ENCODE assay signal across 29 cellular contexts in the genomic region with DNA sequence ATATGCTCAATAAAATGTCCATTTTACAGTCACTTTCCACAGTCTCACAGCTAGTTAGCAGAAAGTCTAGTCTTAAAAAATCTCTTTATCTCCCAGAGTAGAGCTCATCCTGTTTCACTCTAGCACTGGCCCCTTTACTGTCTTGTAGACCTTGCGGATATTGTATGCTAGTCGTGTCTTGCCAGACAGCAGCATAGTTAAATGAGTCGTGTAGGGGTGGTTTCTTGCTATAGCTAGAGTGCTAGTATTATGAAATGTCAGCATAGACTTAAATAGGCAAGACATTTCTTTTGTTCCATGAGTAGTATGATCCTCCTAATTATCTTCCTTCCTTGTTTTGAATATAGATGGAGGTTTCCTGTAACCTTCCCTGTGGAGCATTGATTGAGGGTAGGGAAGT.
"Had no signal": no experiment of that assay in that cellular context is flagged by ENCODE, and none has a peak within 500 bp of the region (broad histone marks: within the 10 kb centered on the region; RNA-seq: fewer than 3 reads in every experiment).

No MANE protein-coding gene starts in this region.

- H3K36me3 ChIP-seq: brain microvascular endothelial cell, gastrocnemius medialis, WERI-Rb-1 had no signal

- H3K4me3 ChIP-seq: gastrocnemius medialis, heart left ventricle had no signal

- H3K27me3 ChIP-seq: brain microvascular endothelial cell, foreskin keratinocyte, gastrocnemius medialis, heart left ventricle had no signal

- H3K9me3 Mint-ChIP-seq: activated T-helper 17 cell treated with anti-CD3 and anti-CD28 coated beads, Interleukin-2, amount 50 U/mL, for 72 hours; effector memory CD8-positive, alpha-beta T cell had no signal

- H3K27ac Mint-ChIP-seq: activated B cell treated with CpG ODN at 0.5 μM for 24 hours; activated CD8-positive, alpha-beta T cell treated with anti-CD3 and anti-CD28 coated beads for 36 hours; activated naive CD8-positive, alpha-beta T cell; activated T-helper 17 cell treated with anti-CD3 and anti-CD28 coated beads, Interleukin-2, amount 50 U/mL, for 72 hours; effector memory CD8-positive, alpha-beta T cell had no signal

- H3K36me3 Mint-ChIP-seq: activated naive CD8-positive, alpha-beta T cell had no signal

- H3K9me3 ChIP-seq: gastrocnemius medialis had no signal

- H3K4me1 Mint-ChIP-seq: activated B cell treated with CpG ODN at 0.5 μM for 24 hours; activated T-helper 17 cell treated with anti-CD3 and anti-CD28 coated beads, Interleukin-2, amount 50 U/mL, for 72 hours had no signal

- H3K27ac ChIP-seq: brain microvascular endothelial cell, foreskin keratinocyte, gastrocnemius medialis, heart left ventricle, WERI-Rb-1 had no signal

- H3K4me1 ChIP-seq: foreskin keratinocyte, gastrocnemius medialis had no signal

- DNase-seq: activated B cell treated with CpG ODN at 0.5 μM for 24 hours; activated CD4-positive, alpha-beta T cell treated with anti-CD3 and anti-CD28 coated beads for 48 hours; activated CD4-positive, alpha-beta T cell treated with anti-CD3 and anti-CD28 coated beads, Interleukin-2, amount 50 U/mL, for 1 hour; activated CD4-positive, alpha-beta T cell treated with anti-CD3 and anti-CD28 coated beads, Interleukin-2, amount 50 U/mL, for 48 hours; activated CD8-positive, alpha-beta memory T cell treated with anti-CD3 and anti-CD28 coated beads for 24 hours; activated CD8-positive, alpha-beta T cell treated with anti-CD3 and anti-CD28 coated beads for 36 hours; activated effector memory CD4-positive, alpha-beta T cell treated with Interleukin-2 at 50 U/mL for 16 hours; activated gamma-delta T cell treated with Interleukin-2 at 50 U/mL for 16 hours; activated naive CD4-positive, alpha-beta T cell treated with anti-CD3 and anti-CD28 coated beads, Interleukin-2, amount 50 U/mL, for 16 hours; activated naive CD4-positive, alpha-beta T cell treated with Interleukin-2 at 50 U/mL for 16 hours; activated T-cell treated with anti-CD3 and anti-CD28 coated beads, Interleukin-2, amount 50 U/mL, for 4 hours; amniotic stem cell; anterior cingulate cortex; brain microvascular endothelial cell; caudate nucleus; cortex of kidney; dermis blood vessel endothelial cell; effector CD4-positive, alpha-beta T cell; effector memory CD8-positive, alpha-beta T cell; gastrocnemius medialis; glutamatergic neuron; heart left ventricle; T1000; WERI-Rb-1 had no signal

- ATAC-seq: activated CD4-positive, CD25-positive, alpha-beta regulatory T cell treated with anti-CD3 and anti-CD28 coated beads, Interleukin-2, amount 50 U/mL, for 24 hours; activated CD8-positive, alpha-beta T cell treated with anti-CD3 and anti-CD28 coated beads for 36 hours; activated T-cell treated with anti-CD3 and anti-CD28 coated beads, Interleukin-2, amount 50 U/mL, for 4 hours; activated T-helper 17 cell treated with anti-CD3 and anti-CD28 coated beads, Interleukin-2, amount 50 U/mL, for 72 hours; effector memory CD8-positive, alpha-beta T cell; esophagus mucosa; foreskin keratinocyte; gastrocnemius medialis; heart left ventricle had no signal

- H3K4me3 Mint-ChIP-seq: activated B cell treated with CpG ODN at 0.5 μM for 24 hours; activated CD8-positive, alpha-beta T cell treated with anti-CD3 and anti-CD28 coated beads for 36 hours; activated naive CD8-positive, alpha-beta T cell; activated T-cell treated with anti-CD3 and anti-CD28 coated beads, Interleukin-2, amount 50 U/mL, for 4 hours; activated T-helper 17 cell treated with anti-CD3 and anti-CD28 coated beads, Interleukin-2, amount 50 U/mL, for 72 hours; effector memory CD8-positive, alpha-beta T cell had no signal
